ENCODE assay signal across 28 cellular contexts in genomic region chr6:96478695-96479094, GRCh38.
"Had no signal": no experiment of that assay in that cellular context is flagged by ENCODE, and none has a peak within 500 bp of the region (broad histone marks: within the 10 kb centered on the region; RNA-seq: fewer than 3 reads in every experiment).

No MANE protein-coding gene starts in this region.

- H3K4me3 ChIP-seq: colonic mucosa, coronary artery, dorsolateral prefrontal cortex, esophagus muscularis mucosa, esophagus squamous epithelium, gastrocnemius medialis, gastroesophageal sphincter, heart left ventricle, heart right ventricle had no signal

- H3K4me1 ChIP-seq: colonic mucosa, esophagus muscularis mucosa, esophagus squamous epithelium, foreskin keratinocyte, gastrocnemius medialis, gastroesophageal sphincter, heart left ventricle, heart right ventricle had no signal

- DNase-seq: colonic mucosa; cortex of kidney; dermis blood vessel endothelial cell; dorsolateral prefrontal cortex; effector CD4-positive, alpha-beta T cell; effector CD8-positive, alpha-beta T cell; effector memory CD4-positive, alpha-beta T cell; effector memory CD8-positive, alpha-beta T cell; endodermal cell; erythroblast; esophagus squamous epithelium; foreskin fibroblast; foreskin keratinocyte; foreskin melanocyte; gastrocnemius medialis; glutamatergic neuron; head of caudate nucleus; heart left ventricle; heart right ventricle had no signal

- ATAC-seq: effector memory CD8-positive, alpha-beta T cell; esophagus mucosa; foreskin keratinocyte; gastrocnemius medialis; gastroesophageal sphincter; heart left ventricle; heart right ventricle had no signal

- H3K9me3 ChIP-seq: colonic mucosa, gastrocnemius medialis had no signal

- H3K27ac ChIP-seq: colonic mucosa, coronary artery, dorsolateral prefrontal cortex, epithelial cell of prostate, esophagus muscularis mucosa, esophagus squamous epithelium, foreskin keratinocyte, gastrocnemius medialis, gastroesophageal sphincter, heart left ventricle, heart right ventricle had no signal

- H3K36me3 ChIP-seq: colonic mucosa, esophagus muscularis mucosa, esophagus squamous epithelium, gastrocnemius medialis, gastroesophageal sphincter, heart left ventricle, heart right ventricle had no signal

- FAIRE-seq: colon, endometrium, endothelial cell of umbilical vein, frontal cortex had no signal
